14 cellular contexts compared by ENCODE assay signal in the genomic region with DNA sequence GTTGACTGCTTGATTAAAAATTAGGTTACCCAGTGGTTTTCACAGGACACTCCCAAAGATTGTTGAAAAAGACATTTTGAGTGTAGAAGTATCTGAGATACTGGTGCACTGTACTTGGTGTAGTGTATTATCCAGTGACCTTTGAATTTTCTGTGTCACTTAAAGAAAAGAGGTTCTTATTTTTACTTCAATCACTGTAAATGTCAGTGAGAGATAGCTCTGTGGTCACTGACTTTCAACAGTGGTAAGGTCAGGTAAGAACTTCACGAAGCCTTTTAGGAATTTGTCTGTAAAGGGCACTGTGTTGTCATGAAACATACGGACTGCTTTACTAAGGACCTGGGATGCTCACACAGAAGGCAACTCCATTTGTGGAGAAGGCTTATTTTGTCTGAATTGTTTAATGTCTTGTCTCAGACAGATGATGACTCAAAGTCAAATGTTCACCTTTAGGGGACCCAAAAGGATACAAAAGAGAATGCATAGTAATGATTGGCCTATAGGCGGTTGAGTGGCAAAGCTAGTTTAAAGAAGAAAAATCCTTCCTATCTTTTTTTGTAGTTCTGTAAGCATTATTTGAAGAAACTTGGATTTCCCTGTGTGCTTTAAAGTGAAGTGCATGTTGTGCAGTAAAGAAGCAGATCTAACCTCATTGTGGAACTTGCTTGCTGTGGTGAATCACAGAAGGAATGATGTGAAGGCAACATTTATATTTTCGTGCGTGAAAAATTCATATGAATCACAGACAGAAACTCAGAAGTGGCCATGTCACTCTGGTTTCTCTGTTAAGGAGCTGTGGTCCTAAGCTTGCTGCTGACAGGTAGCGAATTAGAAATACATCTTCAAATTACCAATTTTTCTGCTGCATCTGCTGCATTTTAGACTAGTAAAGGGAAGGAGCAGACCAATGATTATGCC. TPM values are rescaled to one million over a fixed set of nuclear protein-coding genes. Genes with fewer than 3 reads are reported as not detected.
DNase-seq lines count a peak whose midpoint lies in the region; ATAC-seq and TF ChIP-seq lines count a peak whose summit lies in the region.
"Had no signal": no experiment of that assay in that cellular context is flagged by ENCODE, and none has a peak within 500 bp of the region (broad histone marks: within the 10 kb centered on the region; RNA-seq: fewer than 3 reads in every experiment).

No MANE protein-coding gene starts in this region.

- peaks cover 6 to 7% of the 10 kb centered on the region in 2 donors for H3K36me3 Mint-ChIP-seq in activated T-cell treated with anti-CD3 and anti-CD28 coated beads, Interleukin-2, amount 50 U/mL, for 72 hours (ENCODE audit: insufficient read depth in 2 of 2)
- peaks cover 18% of the 10 kb centered on the region for H3K36me3 Mint-ChIP-seq in stimulated activated naive CD8-positive, alpha-beta T cell treated with anti-CD3 and anti-CD28 coated beads, Interleukin-15, Interleukin-2, amounts not matched to agents 100 ng/mL and 50 ng/mL, for 24 hours (ENCODE audit: low read depth)

- peaks cover 62% of the 10 kb centered on the region for H3K4me1 Mint-ChIP-seq in activated T-cell treated with anti-CD3 and anti-CD28 coated beads, Interleukin-2, amount 50 U/mL, for 72 hours (ENCODE audit: low read depth)
- peaks cover 88% of the 10 kb centered on the region for H3K4me1 Mint-ChIP-seq in stimulated activated naive CD8-positive, alpha-beta T cell treated with anti-CD3 and anti-CD28 coated beads, Interleukin-15, Interleukin-2, amounts not matched to agents 100 ng/mL and 50 ng/mL, for 24 hours (ENCODE audit: low read depth)

- H3K4me1 ChIP-seq in foreskin keratinocyte = peaks cover 43% of the 10 kb centered on the region

- TF ChIP-seq CTCF in SU-DHL-6 (IDR thresholded peaks at IDR 0.05; ENCODE audit: insufficient read depth, low read length, poor library complexity, severe bottlenecking) (no peak), foreskin keratinocyte (conservative IDR thresholded peaks at IDR 0.05) (no peak)

- H2AFZ ChIP-seq in SU-DHL-6 (ENCODE audit: low read depth, low read length, severe bottlenecking) = no peak overlapping the region

- H3K4me3 ChIP-seq in SU-DHL-6 (ENCODE audit: insufficient read depth, low read length, poor library complexity, severe bottlenecking) = no peak overlapping the region
- H3K4me3 ChIP-seq: ascending aorta, suprapubic skin had no signal

- DNase-seq in activated T-cell treated with anti-CD3 and anti-CD28 coated beads, Interleukin-2, amount 50 U/mL, for 72 hours = no peak
- DNase-seq in activated T-cell treated with anti-CD3 and anti-CD28 coated beads for 4 hours = no peak
- DNase-seq in foreskin keratinocyte = no peak
- DNase-seq in kidney glomerular epithelial cell (lab: John Stamatoyannopoulos, UW) = no peak
- no peak for DNase-seq in SK-N-DZ (ENCODE audit: low spot score)
- no peak for DNase-seq in AG08396 (ENCODE audit: low spot score)
- DNase-seq: DMS79, NCI-H2081, NCI-H748 treated with DMSO at 0.1 percent for 48 hours, small intestine had no signal

- peak; percentile 63 to 65 for ATAC-seq in activated T-cell treated with anti-CD3 and anti-CD28 coated beads, Interleukin-2, amount 50 U/mL, for 72 hours (replicated peaks in 1 of 2)
- peak; percentile 36 for ATAC-seq in foreskin keratinocyte

- H3K36me3 ChIP-seq in SU-DHL-6 (ENCODE audit: low read length) = no peaks in the 10 kb centered on the region
- H3K36me3 ChIP-seq: ascending aorta, suprapubic skin had no signal

- no peak overlapping the region for H3K9ac ChIP-seq in SU-DHL-6 (ENCODE audit: low read length)

- H3K27ac Mint-ChIP-seq in activated T-cell treated with anti-CD3 and anti-CD28 coated beads, Interleukin-2, amount 50 U/mL, for 72 hours = peak overlapping the region; percentile 7
- peak overlapping the region; percentile 71 for H3K27ac Mint-ChIP-seq in stimulated activated naive CD8-positive, alpha-beta T cell treated with anti-CD3 and anti-CD28 coated beads, Interleukin-15, Interleukin-2, amounts not matched to agents 100 ng/mL and 50 ng/mL, for 24 hours

- H3F3A ChIP-seq in SU-DHL-6 (ENCODE audit: insufficient read depth) = no peaks in the 10 kb centered on the region

- H3K27ac ChIP-seq in SU-DHL-6 (ENCODE audit: low read depth, low read length) (no peak overlapping the region), foreskin keratinocyte (no peak overlapping the region)
- H3K27ac ChIP-seq: ascending aorta, suprapubic skin had no signal

- H3K9me3 Mint-ChIP-seq in activated T-cell treated with anti-CD3 and anti-CD28 coated beads, Interleukin-2, amount 50 U/mL, for 72 hours = peaks cover 1 to 5% of the 10 kb centered on the region in 2 donors
- peaks cover 6% of the 10 kb centered on the region for H3K9me3 Mint-ChIP-seq in stimulated activated naive CD8-positive, alpha-beta T cell treated with anti-CD3 and anti-CD28 coated beads, Interleukin-15, Interleukin-2, amounts not matched to agents 100 ng/mL and 50 ng/mL, for 24 hours

- H3K4me2 ChIP-seq in SU-DHL-6 (ENCODE audit: low read depth, low read length, poor library complexity, severe bottlenecking) = peak overlapping the region; percentile 25

- H3K9me3 ChIP-seq in SU-DHL-6 (ENCODE audit: insufficient read depth, low read length) = no peaks in the 10 kb centered on the region
- H3K9me3 ChIP-seq: ascending aorta, suprapubic skin had no signal

- no peaks in the 10 kb centered on the region for H3K9me2 ChIP-seq in SU-DHL-6 (replicated peaks; ENCODE audit: insufficient read depth, low read length)

- peaks cover 65% of the 10 kb centered on the region for H3K79me2 ChIP-seq in SU-DHL-6 (ENCODE audit: insufficient read depth, low read length)

- H3K4me3 Mint-ChIP-seq in activated T-cell treated with anti-CD3 and anti-CD28 coated beads, Interleukin-2, amount 50 U/mL, for 72 hours = peak overlapping the region; percentile 13 to 33
- peak overlapping the region; percentile 35 for H3K4me3 Mint-ChIP-seq in stimulated activated naive CD8-positive, alpha-beta T cell treated with anti-CD3 and anti-CD28 coated beads, Interleukin-15, Interleukin-2, amounts not matched to agents 100 ng/mL and 50 ng/mL, for 24 hours

- H3K27me3 ChIP-seq in SU-DHL-6 (ENCODE audit: low read length) (no peaks in the 10 kb centered on the region), foreskin keratinocyte (no peaks in the 10 kb centered on the region)
- H3K27me3 ChIP-seq: ascending aorta, suprapubic skin had no signal

- H4K20me1 ChIP-seq in SU-DHL-6 (ENCODE audit: low read depth, low read length) = peaks cover 36% of the 10 kb centered on the region

- H3K27me3 Mint-ChIP-seq in activated T-cell treated with anti-CD3 and anti-CD28 coated beads, Interleukin-2, amount 50 U/mL, for 72 hours (ENCODE audit: low read depth) = no peaks in the 10 kb centered on the region
- no peaks in the 10 kb centered on the region for H3K27me3 Mint-ChIP-seq in stimulated activated naive CD8-positive, alpha-beta T cell treated with anti-CD3 and anti-CD28 coated beads, Interleukin-15, Interleukin-2, amounts not matched to agents 100 ng/mL and 50 ng/mL, for 24 hours

RNA-seq across cellular contexts. Expression of a gene that starts 47.3 kb away (rescaled TPM):
- total RNA-seq in activated T-cell treated with anti-CD3 and anti-CD28 coated beads, Interleukin-2, amount 50 U/mL, for 72 hours = 100 to 1,000 TPM in 1 of 2 donors, 10 to 100 TPM in 1; 93.9 to 114 TPM
- total RNA-seq in foreskin keratinocyte = 22.8 and 28.8 TPM in 2 replicates
- polyA plus RNA-seq in foreskin keratinocyte = 27.5 and 28.0 TPM in 2 replicates
- 13.4 and 14.8 TPM in 2 replicates for polyA plus RNA-seq in SK-N-DZ (2014; cell fraction: cytosol; rRNA removed)
- polyA plus RNA-seq in SK-N-DZ (2014; cell fraction: nucleus; rRNA removed) = 8.4 and 18.4 TPM in 2 replicates
